8 cellular contexts compared by ENCODE assay signal in genomic region chr2:241009601-241010530, GRCh38. TPM values are rescaled to one million over a fixed set of nuclear protein-coding genes. Genes with fewer than 3 reads are reported as not detected.
DNase-seq lines count a peak whose midpoint lies in the region; ATAC-seq and TF ChIP-seq lines count a peak whose summit lies in the region.

No MANE protein-coding gene starts in this region.

- peaks cover 9% of the 10 kb centered on the region for H3K9me3 Mint-ChIP-seq in neural crest cell

- H3K4me3 Mint-ChIP-seq in neural crest cell = no peak overlapping the region

- no peaks in the 10 kb centered on the region for H3K9me3 ChIP-seq in BE2C

- TF ChIP-seq CTCF in BE2C (IDR thresholded peaks at IDR 0.05; ENCODE audit: low read depth, low read length) = no peak
- peak; percentile 13 for TF ChIP-seq CTCF in neural crest cell (conservative IDR thresholded peaks at IDR 0.05)

- H3K36me3 Mint-ChIP-seq in neural crest cell (ENCODE audit: low read depth) = peaks cover 4% of the 10 kb centered on the region

- H3K4me3 ChIP-seq in BE2C (ENCODE audit: low read depth, low read length) = peak overlapping the region; percentile 46

- ATAC-seq in HG02840 (IDR thresholded peaks at IDR 0.05; ENCODE audit: low FRiP score, unreplicated experiment) (no peak), HG03460 (IDR thresholded peaks at IDR 0.05; ENCODE audit: unreplicated experiment) (no peak)

- no peak for DNase-seq in BE2C
- peak; percentile 38 for DNase-seq in KBM-7
- peak; percentile 41 for DNase-seq in activated naive CD4-positive, alpha-beta T cell treated with Interleukin-2 at 50 U/mL for 16 hours
- DNase-seq in foreskin melanocyte = peak; percentile 34
- DNase-seq in neural crest cell (ENCODE audit: low read depth, low spot score) = no peak
- no peak for DNase-seq in NOMO-1 (lab: John Stamatoyannopoulos, UW; ENCODE audit: unreplicated experiment in 2 of 2)

- H3K4me1 ChIP-seq in BE2C = no peaks in the 10 kb centered on the region

- H3K27me3 ChIP-seq in BE2C = no peaks in the 10 kb centered on the region

- H3K27me3 Mint-ChIP-seq in neural crest cell (ENCODE audit: low read depth) = peaks cover 12% of the 10 kb centered on the region

- H3K4me1 Mint-ChIP-seq in neural crest cell = peaks cover 7% of the 10 kb centered on the region

- H3K36me3 ChIP-seq in BE2C = no peaks in the 10 kb centered on the region

- H3K27ac Mint-ChIP-seq in neural crest cell (ENCODE audit: unreplicated experiment) = no peak overlapping the region

- in situ Hi-C loops in KBM-7 (cut with MboI; ENCODE audit: low pct_unique_long_range_greater_than_20kb, low sequenced_read_pairs) = no loop called here

RNA-seq across cellular contexts. Expression of gene SNED1, which starts 11.4 kb away (rescaled TPM):
- 1.6 TPM for polyA plus RNA-seq in BE2C (2012; ENCODE audit: insufficient read depth, insufficient read length, low read depth)
- total RNA-seq in neural crest cell = 0.16 and 0.30 TPM in 2 replicates

Comparison
In these comparisons a context has a peak if more than half of its experiments do, and no peak if none do; other contexts are left out.
1. DNase-seq: peak in KBM-7 (single experiment), activated naive CD4-positive, alpha-beta T cell treated with Interleukin-2 at 50 U/mL for 16 hours (single experiment) and foreskin melanocyte (single experiment); none in BE2C (single experiment), neural crest cell (single experiment) and NOMO-1 (0 of 2).